Comparison of ENCODE assay signal across 2 cellular contexts in the genomic region with DNA sequence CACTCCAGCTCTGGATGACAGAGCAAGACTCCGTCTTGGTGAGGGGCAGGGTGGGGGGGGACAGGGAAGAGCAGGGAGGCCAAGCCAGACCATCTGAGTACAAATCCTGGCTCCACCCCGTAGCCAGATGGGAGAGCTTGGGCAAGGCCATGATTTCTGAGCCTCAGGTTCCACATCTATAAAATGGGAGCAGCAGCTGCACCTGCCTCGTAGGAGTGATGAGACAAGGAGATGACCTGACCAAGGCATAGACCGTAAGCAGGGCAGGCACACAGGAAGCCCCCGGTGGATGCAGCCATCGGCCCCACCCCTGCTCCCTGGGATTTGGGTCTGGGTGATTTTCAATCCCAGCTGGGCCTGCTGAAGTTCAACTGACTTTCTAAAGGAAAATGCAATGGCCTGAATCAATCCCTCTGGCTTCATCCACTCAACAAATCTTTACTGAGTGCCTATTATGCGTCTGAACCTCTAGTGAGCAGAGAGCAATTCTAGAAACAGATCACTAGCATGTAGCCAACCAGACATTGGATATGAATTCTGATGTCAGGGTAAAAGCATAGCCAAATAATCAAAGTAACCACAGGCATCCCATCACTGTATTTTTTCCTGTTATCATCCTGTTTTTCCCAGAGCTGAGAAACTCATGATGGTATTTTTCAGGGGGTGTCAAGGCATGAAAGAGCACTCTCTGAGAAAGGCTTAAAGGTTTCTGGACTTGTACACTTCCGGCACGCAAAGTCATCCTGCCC.
TF ChIP-seq lines count a peak whose summit lies in the region.

No MANE protein-coding gene starts in this region.

TF ChIP-seq in IMR-90, 13 proteins besides CTCF, POLR2A, EP300 and RAD21:
- no peak for TF ChIP-seq MAFK (IDR thresholded peaks at IDR 0.05; ENCODE audit: low read depth, low read length)
- TF ChIP-seq BHLHE40 (IDR thresholded peaks at IDR 0.05; ENCODE audit: low read depth, low read length): no peak
- TF ChIP-seq SMC3 (IDR thresholded peaks at IDR 0.05; ENCODE audit: low read depth, low read length): no peak
- no peak for TF ChIP-seq CHD1 (IDR thresholded peaks at IDR 0.05; ENCODE audit: low read depth, low read length)
- TF ChIP-seq, protein P1, sequence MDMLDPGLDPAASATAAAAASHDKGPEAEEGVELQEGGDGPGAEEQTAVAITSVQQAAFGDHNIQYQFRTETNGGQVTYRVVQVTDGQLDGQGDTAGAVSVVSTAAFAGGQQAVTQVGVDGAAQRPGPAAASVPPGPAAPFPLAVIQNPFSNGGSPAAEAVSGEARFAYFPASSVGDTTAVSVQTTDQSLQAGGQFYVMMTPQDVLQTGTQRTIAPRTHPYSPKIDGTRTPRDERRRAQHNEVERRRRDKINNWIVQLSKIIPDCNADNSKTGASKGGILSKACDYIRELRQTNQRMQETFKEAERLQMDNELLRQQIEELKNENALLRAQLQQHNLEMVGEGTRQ (IDR thresholded peaks at IDR 0.05; ENCODE audit: low read depth, low read length): no peak
- no peak for TF ChIP-seq RFX5 (IDR thresholded peaks at IDR 0.05; ENCODE audit: low read depth, low read length)
- TF ChIP-seq NFE2L2 (IDR thresholded peaks at IDR 0.05; ENCODE audit: low read depth, low read length): no peak
- no peak for TF ChIP-seq MXI1 (IDR thresholded peaks at IDR 0.05; ENCODE audit: borderline replicate concordance, low read depth, low read length)
- no peak for TF ChIP-seq RCOR1 (IDR thresholded peaks at IDR 0.05; ENCODE audit: insufficient replicate concordance, low read length)
- no peak for TF ChIP-seq FOS (IDR thresholded peaks at IDR 0.05; ENCODE audit: low read depth, low read length)

TF ChIP-seq in K562, 482 proteins besides CTCF, POLR2A, EP300 and RAD21:
- peak; percentile 80 for TF ChIP-seq RBM25 (IDR thresholded peaks at IDR 0.05; ENCODE audit: low read depth, low read length, severe bottlenecking)
- peak; percentile 54; the same call in 1 of the 2 replicates for TF ChIP-seq BCOR (IDR thresholded peaks at IDR 0.05)
- peak in 1 of 2 experiments; percentile 52; a peak in 1 of 4 replicates for TF ChIP-seq KDM1A (IDR thresholded peaks at IDR 0.05)
- TF ChIP-seq RNF2 (IDR thresholded peaks at IDR 0.05): no peak
- 0 out of 2 replicates have a peak, but pooled peaks have one; percentile 25 for TF ChIP-seq ADNP (tag; IDR thresholded peaks at IDR 0.05)
